Comparison of ENCODE assay signal across 9 cellular contexts in genomic region chr16:3458278-3458851, GRCh38. TPM values are rescaled to one million over a fixed set of nuclear protein-coding genes. Genes with fewer than 3 reads are reported as not detected.
DNase-seq lines count a peak whose midpoint lies in the region; ATAC-seq and TF ChIP-seq lines count a peak whose summit lies in the region.
"Had no signal": no experiment of that assay in that cellular context is flagged by ENCODE, and none has a peak within 500 bp of the region (broad histone marks: within the 10 kb centered on the region; RNA-seq: fewer than 3 reads in every experiment).

No MANE protein-coding gene starts in this region.

- H3K9ac ChIP-seq in iPS-15b (ENCODE audit: low read depth, low read length) = peak overlapping the region; percentile 77

- H3K4me1 Mint-ChIP-seq in activated naive CD8-positive, alpha-beta T cell treated with anti-CD3 and anti-CD28 coated beads, Interleukin-2, amount 10 ng/mL, durations not matched to agents 7 days and 5 days = peaks cover 39% of the 10 kb centered on the region

- H3K36me3 ChIP-seq in iPS-15b (ENCODE audit: control insufficient read depth, insufficient read depth, low read length) = no peaks in the 10 kb centered on the region

- H3K4me3 Mint-ChIP-seq in activated naive CD8-positive, alpha-beta T cell treated with anti-CD3 and anti-CD28 coated beads, Interleukin-2, amount 10 ng/mL, durations not matched to agents 7 days and 5 days = peak overlapping the region; percentile 84

- H3K9me3 ChIP-seq in iPS-15b (ENCODE audit: control insufficient read depth, insufficient read depth, low read length) = no peaks in the 10 kb centered on the region

- POLR2A ChIA-PET in activated naive CD8-positive, alpha-beta T cell treated with anti-CD3 and anti-CD28 coated beads, Interleukin-2, amount 10 ng/mL, durations not matched to agents 7 days and 5 days (lab: Charles Lee) = interaction anchor here (0.7 to 1.5 kb wide), 6 partner anchors 42 to 195 kb away, joined by 3 to 5 read pairs (median 4); partner anchors contain the start of genes CLUAP1, ZNF174 and ZSCAN32

- no peaks in the 10 kb centered on the region for H3K36me3 Mint-ChIP-seq in activated naive CD8-positive, alpha-beta T cell treated with anti-CD3 and anti-CD28 coated beads, Interleukin-2, amount 10 ng/mL, durations not matched to agents 7 days and 5 days

- H3K4me3 ChIP-seq in AG10803 (ENCODE audit: low read length) = peak overlapping the region; percentile 95
- H3K4me3 ChIP-seq in iPS-15b (ENCODE audit: low read depth, low read length) = peak overlapping the region; percentile 83
- H3K4me3 ChIP-seq in skeletal muscle cell (ENCODE audit: low read depth, low read length) = peak overlapping the region; percentile 73

- H3K27ac Mint-ChIP-seq in activated naive CD8-positive, alpha-beta T cell treated with anti-CD3 and anti-CD28 coated beads, Interleukin-2, amount 10 ng/mL, durations not matched to agents 7 days and 5 days = peak overlapping the region; percentile 91

- H3K27me3 Mint-ChIP-seq in activated naive CD8-positive, alpha-beta T cell treated with anti-CD3 and anti-CD28 coated beads, Interleukin-2, amount 10 ng/mL, durations not matched to agents 7 days and 5 days = no peaks in the 10 kb centered on the region

- H3K9me3 Mint-ChIP-seq in activated naive CD8-positive, alpha-beta T cell treated with anti-CD3 and anti-CD28 coated beads, Interleukin-2, amount 10 ng/mL, durations not matched to agents 7 days and 5 days = no peaks in the 10 kb centered on the region

- no peaks in the 10 kb centered on the region for H3K27me3 ChIP-seq in iPS-15b (ENCODE audit: control insufficient read depth, insufficient read depth, low read length)

- peak; percentile 9 for ATAC-seq in GM18861 (IDR thresholded peaks at IDR 0.05; ENCODE audit: unreplicated experiment)
- ATAC-seq in activated naive CD8-positive, alpha-beta T cell treated with anti-CD3 and anti-CD28 coated beads, Interleukin-2, amount 10 ng/mL, durations not matched to agents 7 days and 5 days (ENCODE audit: low read depth) = no peak

- DNase-seq in AG10803 (ENCODE audit: low read depth) (peak; percentile 65), HT-29 (ENCODE audit: low spot score) (peak; percentile 45), skeletal muscle cell (ENCODE audit: low read depth) (no peak), NCI-H1436 (lab: John Stamatoyannopoulos, UW) (no peak), GM20000 (ENCODE audit: low spot score) (no peak)
- DNase-seq in activated naive CD8-positive, alpha-beta T cell treated with anti-CD3 and anti-CD28 coated beads, Interleukin-2, amount 10 ng/mL, durations not matched to agents 7 days and 5 days = no peak

- H3K4me1 ChIP-seq in iPS-15b (ENCODE audit: control insufficient read depth, insufficient read depth, low read length) = peaks cover 9% of the 10 kb centered on the region

- TF ChIP-seq CTCF in AG10803 (conservative IDR thresholded peaks at IDR 0.05; ENCODE audit: low read length) (no peak), GM20000 (IDR thresholded peaks at IDR 0.05; ENCODE audit: extremely low read depth, missing control alignments) (no peak)

RNA-seq across cellular contexts. Expression of gene NAA60, which starts 14.9 kb away (rescaled TPM):
- 19.4 and 20.3 TPM in 2 replicates for total RNA-seq in HT-29 (2014; rRNA removed; shearing (Covaris generic))
- total RNA-seq in activated naive CD8-positive, alpha-beta T cell treated with anti-CD3 and anti-CD28 coated beads, Interleukin-2, amount 10 ng/mL, durations not matched to agents 7 days and 5 days = 10 to 100 TPM; 54.0 to 54.6 TPM

RNA-seq across cellular contexts. Expression of gene ZNF597, which starts 15.1 kb away (rescaled TPM):
- total RNA-seq in HT-29 (2014; rRNA removed; shearing (Covaris generic)) = 0.76 and 1.2 TPM in 2 replicates
- total RNA-seq in activated naive CD8-positive, alpha-beta T cell treated with anti-CD3 and anti-CD28 coated beads, Interleukin-2, amount 10 ng/mL, durations not matched to agents 7 days and 5 days = 1 to 10 TPM; 3.6 to 4.2 TPM

RNA-seq across cellular contexts. Expression of gene C16orf90, which starts 36.9 kb away (rescaled TPM):
- not detected in 2 replicates for total RNA-seq in HT-29 (2014; rRNA removed; shearing (Covaris generic))
- total RNA-seq in activated naive CD8-positive, alpha-beta T cell treated with anti-CD3 and anti-CD28 coated beads, Interleukin-2, amount 10 ng/mL, durations not matched to agents 7 days and 5 days = not detected
- total RNA-seq: NCI-H460 had no signal

RNA-seq across cellular contexts. Expression of gene CLUAP1, which starts 42.4 kb away (rescaled TPM):
- 1.1 and 2.1 TPM in 2 replicates for total RNA-seq in HT-29 (2014; rRNA removed; shearing (Covaris generic))
- 10 to 100 TPM; 22.9 to 26.8 TPM for total RNA-seq in activated naive CD8-positive, alpha-beta T cell treated with anti-CD3 and anti-CD28 coated beads, Interleukin-2, amount 10 ng/mL, durations not matched to agents 7 days and 5 days

RNA-seq across cellular contexts. Expression of gene ZNF174, which starts 57.4 kb away (rescaled TPM):
- 6.6 and 13.9 TPM in 2 replicates for total RNA-seq in HT-29 (2014; rRNA removed; shearing (Covaris generic))
- total RNA-seq in activated naive CD8-positive, alpha-beta T cell treated with anti-CD3 and anti-CD28 coated beads, Interleukin-2, amount 10 ng/mL, durations not matched to agents 7 days and 5 days = 10 to 100 TPM; 15.5 to 16.0 TPM

Comparison
In these comparisons a context has a peak if more than half of its experiments do, and no peak if none do; other contexts are left out.
1. DNase-seq: peak in AG10803 (single experiment) and HT-29 (single experiment); none in activated naive CD8-positive, alpha-beta T cell treated with anti-CD3 and anti-CD28 coated beads, Interleukin-2, amount 10 ng/mL, durations not matched to agents 7 days and 5 days (single experiment), skeletal muscle cell (single experiment), NCI-H1436 (single experiment) and GM20000 (single experiment).
2. Peak in every context shown above with its lines, with median percentiles within 50 percentile points of each other: H3K4me3 ChIP-seq.